Comparison of ENCODE assay signal across 22 cellular contexts in genomic region chr20:47711046-47711752, GRCh38.
A peak's percentile ranks its signal among the peaks of the same experiment; 100 is the strongest.
DNase-seq lines count a peak whose midpoint lies in the region; ATAC-seq, FAIRE-seq and TF ChIP-seq lines count a peak whose summit lies in the region.
"Had no signal": no experiment of that assay in that cellular context is flagged by ENCODE, and none has a peak within 500 bp of the region (broad histone marks: within the 10 kb centered on the region; RNA-seq: fewer than 3 reads in every experiment).

No MANE protein-coding gene starts in this region.

- no peak for ATAC-seq in HG03196 (IDR thresholded peaks at IDR 0.05; ENCODE audit: unreplicated experiment)
- ATAC-seq: foreskin keratinocyte had no signal

- no peaks in the 10 kb centered on the region for H3K9me3 ChIP-seq in stomach
- H3K9me3 ChIP-seq: Caco-2, colonic mucosa, Peyer's patch, right atrium auricular region had no signal

- no peak for TF ChIP-seq CTCF in stomach (IDR thresholded peaks at IDR 0.05)

- peak overlapping the region in 1 of 5 donors; percentile 17 for H3K27ac ChIP-seq in stomach
- H3K27ac ChIP-seq: colonic mucosa, foreskin keratinocyte, Peyer's patch, right atrium auricular region had no signal

- no peak overlapping the region for H3K4me3 ChIP-seq in stomach
- H3K4me3 ChIP-seq: colonic mucosa, Peyer's patch, right atrium auricular region had no signal

- intact Hi-C loops in stomach (cut with DNase I; ENCODE audit: low total_unique reads), result no loop called here

- H3K4me1 ChIP-seq in stomach, result peaks cover 0 to 16% (median 14%) of the 10 kb centered on the region in 4 donors
- H3K4me1 ChIP-seq: Caco-2, colonic mucosa, foreskin keratinocyte, Peyer's patch had no signal

- DNase-seq in HuH-7 (ENCODE audit: low spot score) (peak; percentile 44), astrocyte of the hippocampus (ENCODE audit: low read depth, low spot score) (peak; percentile 28), left kidney (ENCODE audit: low read depth, low spot score) (peak; percentile 65), stomach (peak; percentile 71), RCC 7860 (ENCODE audit: low spot score) (no peak), putamen (ENCODE audit: low spot score) (no peak)
- DNase-seq: activated CD4-positive, CD25-positive, alpha-beta regulatory T cell treated with anti-CD3 and anti-CD28 coated beads, Interleukin-2, amount 50 U/mL, for 72 hours; activated naive CD8-positive, alpha-beta T cell treated with anti-CD3 and anti-CD28 coated beads for 36 hours; colonic mucosa; foreskin keratinocyte; kidney glomerular epithelial cell; NCI-H1105; NCI-H2081 treated with DMSO at 0.1 percent for 48 hours; NCI-H69; Peyer's patch; stimulated activated CD4-positive, alpha-beta T cell treated with anti-CD3 and anti-CD28 coated beads, Interleukin-15, amount 100 ng/mL, for 24 hours; T1000; trophoblast cell had no signal

- no peaks in the 10 kb centered on the region for H3K36me3 ChIP-seq in stomach
- H3K36me3 ChIP-seq: colonic mucosa, Peyer's patch, right atrium auricular region had no signal

- no peaks in the 10 kb centered on the region for H3K27me3 ChIP-seq in stomach
- H3K27me3 ChIP-seq: colonic mucosa, foreskin keratinocyte, Peyer's patch, right atrium auricular region had no signal

- TF ChIP-seq EP300 in stomach (IDR thresholded peaks at IDR 0.05), result no peak

- 38 to 48% (median 41%) methylated on average over 10 to 19 of the region's 19 CpGs for WGBS in stomach, 5 donors

- no peak for TF ChIP-seq POLR2A in stomach (IDR thresholded peaks at IDR 0.05)

- no peak for FAIRE-seq in RCC 7860 (lab: Jason Lieb, UNC)
- FAIRE-seq: GM19239 had no signal

Comparison
In these comparisons a context has a peak if more than half of its experiments do, and no peak if none do; other contexts are left out.
1. DNase-seq: peak in HuH-7 (single experiment), astrocyte of the hippocampus (single experiment), left kidney (single experiment) and stomach (single experiment); none in RCC 7860 (single experiment) and putamen (single experiment).